Comparison of ENCODE assay signal across 23 cellular contexts in the genomic region with DNA sequence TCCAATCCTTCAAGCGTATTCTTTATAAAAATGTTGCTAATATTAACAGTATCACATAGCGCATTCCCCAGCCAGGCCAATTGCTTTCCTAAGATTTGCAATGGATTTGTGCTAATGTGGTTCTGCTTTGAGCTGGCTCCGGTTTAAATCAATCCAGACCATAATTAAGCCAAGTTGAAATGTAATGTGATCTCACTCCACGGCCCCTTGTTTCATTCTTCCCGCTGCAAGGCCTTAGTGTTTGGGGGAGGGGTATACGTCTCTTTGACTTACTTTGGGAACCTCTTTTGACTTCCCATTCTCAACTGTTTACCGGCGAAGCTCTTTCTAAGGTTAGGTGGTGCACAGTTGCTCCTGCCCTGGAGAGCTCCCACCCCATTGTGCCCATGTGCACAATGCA.
DNase-seq lines count a peak whose midpoint lies in the region; ATAC-seq and TF ChIP-seq lines count a peak whose summit lies in the region.
"Had no signal": no experiment of that assay in that cellular context is flagged by ENCODE, and none has a peak within 500 bp of the region (broad histone marks: within the 10 kb centered on the region; RNA-seq: fewer than 3 reads in every experiment).

No MANE protein-coding gene starts in this region.

- TF ChIP-seq POLR2A in erythroblast (IDR thresholded peaks at IDR 0.05; ENCODE audit: low read length): no peak

- H3K36me3 ChIP-seq in A673 (ENCODE audit: insufficient read depth, low read length, poor library complexity, severe bottlenecking): no peaks in the 10 kb centered on the region
- H3K36me3 ChIP-seq in HUES48 (ENCODE audit: control insufficient read depth, insufficient read depth, low read length): 0 out of 2 replicates have a peak, but pooled peaks cover 2% of the 10 kb centered on the region
- H3K36me3 ChIP-seq: breast epithelium had no signal

- peaks cover 23% of the 10 kb centered on the region for H3K4me1 ChIP-seq in A673 (ENCODE audit: insufficient read depth, low read length, poor library complexity, severe bottlenecking)
- peaks cover 20% of the 10 kb centered on the region for H3K4me1 ChIP-seq in HUES48 (ENCODE audit: control insufficient read depth, insufficient read depth, low read length)
- H3K4me1 ChIP-seq: breast epithelium, right atrium auricular region had no signal

- TF ChIP-seq CTCF in A673 (conservative IDR thresholded peaks at IDR 0.05; ENCODE audit: low read depth, low read length) (no peak), WTC11 (IDR thresholded peaks at IDR 0.05) (no peak)

- no TSS peak for BruUV-seq in A673 (replicated peaks; lab: Mats Ljungman, UMichigan)

- POLR2A ChIA-PET in A673 (lab: Charles Lee; ENCODE audit: low non-redundant PET) (interaction anchor here (0.5 kb wide), 1 partner anchor 954 kb away, joined by 3 read pairs; no protein-coding TSS in a partner anchor), WTC11 (lab: Charles Lee) (no interaction called here)

- peaks cover 43% of the 10 kb centered on the region for H3K4me1 Mint-ChIP-seq in WTC11
- H3K4me1 Mint-ChIP-seq in activated naive CD8-positive, alpha-beta T cell treated with anti-CD3 and anti-CD28 coated beads for 36 hours: no peaks in the 10 kb centered on the region
- H3K4me1 Mint-ChIP-seq: activated CD4-positive, alpha-beta T cell treated with anti-CD3 and anti-CD28 coated beads for 36 hours had no signal

- no peak overlapping the region for H3K9ac ChIP-seq in HUES48 (ENCODE audit: low read depth, low read length)

- H3K27ac ChIP-seq in A673 (ENCODE audit: low read depth, low read length, poor library complexity, severe bottlenecking) (no peak overlapping the region), HUES48 (ENCODE audit: low read depth, low read length) (peak overlapping the region; percentile 9)
- H3K27ac ChIP-seq: breast epithelium, right atrium auricular region, RWPE1, testis had no signal

- DNase-seq in A673 (ENCODE audit: low spot score) (peak; percentile 40), WTC11 (ENCODE audit: low spot score) (no peak), left kidney (ENCODE audit: low read depth, low spot score) (peak; percentile 92), erythroblast (lab: John Stamatoyannopoulos, UW) (no peak)
- DNase-seq in activated naive CD8-positive, alpha-beta T cell treated with anti-CD3 and anti-CD28 coated beads for 36 hours: no peak
- DNase-seq in stimulated activated naive CD4-positive, alpha-beta T cell treated with Interleukin-2 at 50 U/mL for 16 hours (lab: John Stamatoyannopoulos, UW): no peak
- DNase-seq: activated CD4-positive, alpha-beta T cell treated with anti-CD3 and anti-CD28 coated beads for 36 hours; cortex of kidney; DMS53; foreskin melanocyte; Karpas-422; mucosa of descending colon; NCI-H1048; NCI-H345; nucleus accumbens; stimulated activated CD4-positive, alpha-beta T cell treated with anti-CD3 and anti-CD28 coated beads, Interleukin-15, amount 100 ng/mL, for 24 hours; testis had no signal

- peak overlapping the region; percentile 71 for H3K27ac Mint-ChIP-seq in WTC11
- H3K27ac Mint-ChIP-seq in activated naive CD8-positive, alpha-beta T cell treated with anti-CD3 and anti-CD28 coated beads for 36 hours: no peak overlapping the region
- H3K27ac Mint-ChIP-seq: activated CD4-positive, alpha-beta T cell treated with anti-CD3 and anti-CD28 coated beads for 36 hours had no signal

- peak overlapping the region; percentile 15 for H3K4me3 Mint-ChIP-seq in WTC11
- no peak overlapping the region for H3K4me3 Mint-ChIP-seq in activated naive CD8-positive, alpha-beta T cell treated with anti-CD3 and anti-CD28 coated beads for 36 hours
- H3K4me3 Mint-ChIP-seq: activated CD4-positive, alpha-beta T cell treated with anti-CD3 and anti-CD28 coated beads for 36 hours had no signal

- ATAC-seq in WTC11 (peak; percentile 55), HG03439 (IDR thresholded peaks at IDR 0.05; ENCODE audit: unreplicated experiment) (no peak)
- ATAC-seq: activated CD4-positive, alpha-beta T cell treated with anti-CD3 and anti-CD28 coated beads for 36 hours; left lobe of liver; mucosa of descending colon had no signal

- H3K27me3 Mint-ChIP-seq in WTC11 (ENCODE audit: low read depth): no peaks in the 10 kb centered on the region
- peaks cover 5% of the 10 kb centered on the region for H3K27me3 Mint-ChIP-seq in activated naive CD8-positive, alpha-beta T cell treated with anti-CD3 and anti-CD28 coated beads for 36 hours
- H3K27me3 Mint-ChIP-seq: activated CD4-positive, alpha-beta T cell treated with anti-CD3 and anti-CD28 coated beads for 36 hours had no signal

- H3K4me3 ChIP-seq in A673 (ENCODE audit: low read depth, low read length, poor library complexity, severe bottlenecking): no peak overlapping the region
- H3K4me3 ChIP-seq in HUES48 (ENCODE audit: low read depth, low read length): no peak overlapping the region
- H3K4me3 ChIP-seq: breast epithelium, mucosa of descending colon, right atrium auricular region, testis had no signal

- no peaks in the 10 kb centered on the region for H3K9me3 Mint-ChIP-seq in WTC11
- no peaks in the 10 kb centered on the region for H3K9me3 Mint-ChIP-seq in activated naive CD8-positive, alpha-beta T cell treated with anti-CD3 and anti-CD28 coated beads for 36 hours

- CTCF ChIA-PET in A673 (lab: Charles Lee): no interaction called here
- CTCF ChIA-PET in WTC11 (lab: Charles Lee): interaction anchor here (0.7 to 1.4 kb wide), 2 partner anchors 14 to 86 kb away, joined by 3 read pairs; partner anchors contain the start of gene PRPF18

- no peaks in the 10 kb centered on the region for H3K27me3 ChIP-seq in A673 (replicated peaks; ENCODE audit: insufficient read depth, low read depth, low read length, poor library complexity)
- no peaks in the 10 kb centered on the region for H3K27me3 ChIP-seq in HUES48 (ENCODE audit: control insufficient read depth, insufficient read depth, low read length)
- H3K27me3 ChIP-seq: breast epithelium, right atrium auricular region, testis had no signal

- H3K9me3 ChIP-seq in A673 (ENCODE audit: low read depth, low read length, poor library complexity, severe bottlenecking) (no peaks in the 10 kb centered on the region), HUES48 (ENCODE audit: control insufficient read depth, insufficient read depth, low read length) (no peaks in the 10 kb centered on the region)
- H3K9me3 ChIP-seq: breast epithelium, mucosa of descending colon, right atrium auricular region, testis had no signal

- H3K36me3 Mint-ChIP-seq in WTC11: peaks cover 6% of the 10 kb centered on the region; the same call in 1 of the 2 replicates
- H3K36me3 Mint-ChIP-seq in activated naive CD8-positive, alpha-beta T cell treated with anti-CD3 and anti-CD28 coated beads for 36 hours: no peaks in the 10 kb centered on the region

- intact Hi-C loops in A673 (cut with micrococcal nuclease; ENCODE audit: unreplicated experiment): no loop called here

TF ChIP-seq in WTC11, 78 proteins besides CTCF, POLR2A, EP300 and RAD21 (continues in another document):
- TF ChIP-seq ATF3 (CRISPR knock-in tag; conservative IDR thresholded peaks at IDR 0.05): no peak
- no peak for TF ChIP-seq PRDM15 (CRISPR knock-in tag; IDR thresholded peaks at IDR 0.05)
- no peak for TF ChIP-seq TCF7 (CRISPR knock-in tag; IDR thresholded peaks at IDR 0.05; ENCODE audit: low read depth)
- TF ChIP-seq, protein P1, sequence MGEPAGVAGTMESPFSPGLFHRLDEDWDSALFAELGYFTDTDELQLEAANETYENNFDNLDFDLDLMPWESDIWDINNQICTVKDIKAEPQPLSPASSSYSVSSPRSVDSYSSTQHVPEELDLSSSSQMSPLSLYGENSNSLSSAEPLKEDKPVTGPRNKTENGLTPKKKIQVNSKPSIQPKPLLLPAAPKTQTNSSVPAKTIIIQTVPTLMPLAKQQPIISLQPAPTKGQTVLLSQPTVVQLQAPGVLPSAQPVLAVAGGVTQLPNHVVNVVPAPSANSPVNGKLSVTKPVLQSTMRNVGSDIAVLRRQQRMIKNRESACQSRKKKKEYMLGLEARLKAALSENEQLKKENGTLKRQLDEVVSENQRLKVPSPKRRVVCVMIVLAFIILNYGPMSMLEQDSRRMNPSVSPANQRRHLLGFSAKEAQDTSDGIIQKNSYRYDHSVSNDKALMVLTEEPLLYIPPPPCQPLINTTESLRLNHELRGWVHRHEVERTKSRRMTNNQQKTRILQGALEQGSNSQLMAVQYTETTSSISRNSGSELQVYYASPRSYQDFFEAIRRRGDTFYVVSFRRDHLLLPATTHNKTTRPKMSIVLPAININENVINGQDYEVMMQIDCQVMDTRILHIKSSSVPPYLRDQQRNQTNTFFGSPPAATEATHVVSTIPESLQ (CRISPR knock-in tag; IDR thresholded peaks at IDR 0.05): no peak
- TF ChIP-seq ZBTB21 (CRISPR knock-in tag; IDR thresholded peaks at IDR 0.05; ENCODE audit: borderline replicate concordance): no peak

Comparison
In these comparisons a context has a peak if more than half of its experiments do, and no peak if none do; other contexts are left out.
1. DNase-seq: peak in A673 (single experiment) and left kidney (single experiment); none in WTC11 (single experiment), erythroblast (0 of 2), activated naive CD8-positive, alpha-beta T cell treated with anti-CD3 and anti-CD28 coated beads for 36 hours (single experiment) and stimulated activated naive CD4-positive, alpha-beta T cell treated with Interleukin-2 at 50 U/mL for 16 hours (single experiment).